9 cellular contexts compared by ENCODE assay signal in genomic region chr12:113049976-113050742, GRCh38. TPM values are rescaled to one million over a fixed set of nuclear protein-coding genes. Genes with fewer than 3 reads are reported as not detected.
DNase-seq lines count a peak whose midpoint lies in the region; ATAC-seq and TF ChIP-seq lines count a peak whose summit lies in the region.
"Had no signal": no experiment of that assay in that cellular context is flagged by ENCODE, and none has a peak within 500 bp of the region (broad histone marks: within the 10 kb centered on the region; RNA-seq: fewer than 3 reads in every experiment).

No MANE protein-coding gene starts in this region.

- no peaks in the 10 kb centered on the region for H3K4me1 ChIP-seq in left ventricle myocardium inferior

- TF ChIP-seq CTCF in left ventricle myocardium inferior (IDR thresholded peaks at IDR 0.05; ENCODE audit: borderline replicate concordance) (peak; percentile 27), epithelial cell of esophagus (IDR thresholded peaks at IDR 0.05; ENCODE audit: insufficient read depth, low read depth, low read length, missing control alignments) (peak; percentile 28), type B pancreatic cell (conservative IDR thresholded peaks at IDR 0.05) (peak; percentile 53)

- DNase-seq in left ventricle myocardium inferior, result no peak
- no peak for DNase-seq in left cardiac atrium
- DNase-seq in NCI-H526 treated with DMSO at 0.1 percent for 48 hours (lab: John Stamatoyannopoulos, UW), result peak; percentile 25
- peak; percentile 34 for DNase-seq in epithelial cell of esophagus (ENCODE audit: low read depth)
- DNase-seq in type B pancreatic cell (ENCODE audit: extremely low spot score, unreplicated experiment), result no peak
- no peak for DNase-seq in immature natural killer cell
- DNase-seq in amygdala (lab: John Stamatoyannopoulos, UW), result no peak
- DNase-seq: stimulated activated CD4-positive, alpha-beta T cell treated with anti-CD3 and anti-CD28 coated beads, Interleukin-15, amount 100 ng/mL, for 24 hours had no signal

- H3K4me3 Mint-ChIP-seq in type B pancreatic cell (no peak overlapping the region), immature natural killer cell (no peak overlapping the region)

- no peak overlapping the region for H3K27ac Mint-ChIP-seq in type B pancreatic cell
- H3K27ac Mint-ChIP-seq in immature natural killer cell, result no peak overlapping the region

- H3K36me3 Mint-ChIP-seq in type B pancreatic cell, result no peaks in the 10 kb centered on the region
- no peaks in the 10 kb centered on the region for H3K36me3 Mint-ChIP-seq in immature natural killer cell

- no peaks in the 10 kb centered on the region for H3K4me1 Mint-ChIP-seq in type B pancreatic cell (ENCODE audit: unreplicated experiment)
- H3K4me1 Mint-ChIP-seq in immature natural killer cell, result peaks cover 2 to 11% of the 10 kb centered on the region in 2 donors

- H3K36me3 ChIP-seq in left ventricle myocardium inferior, result no peaks in the 10 kb centered on the region

- no peaks in the 10 kb centered on the region for H3K9me3 ChIP-seq in left ventricle myocardium inferior (replicated peaks)

- peaks cover 88% of the 10 kb centered on the region for H3K27me3 Mint-ChIP-seq in type B pancreatic cell
- H3K27me3 Mint-ChIP-seq in immature natural killer cell (ENCODE audit: low read depth in 3 of 3), result peaks cover 0 to 13% (median 4%) of the 10 kb centered on the region in 3 donors

- H3K27ac ChIP-seq in left ventricle myocardium inferior (replicated peaks), result no peak overlapping the region

- intact Hi-C loops in left ventricle myocardium inferior (cut with micrococcal nuclease), result loop anchor here (2.0 to 10.0 kb wide), 2 partner anchors 49 to 125 kb away; no protein-coding TSS in a partner anchor
- intact Hi-C loops in left cardiac atrium (cut with DNase I), result loop anchor here (2.0 to 5.0 kb wide), 5 partner anchors 47 to 125 kb away; no protein-coding TSS in a partner anchor

- H3K4me3 ChIP-seq in left ventricle myocardium inferior, result no peak overlapping the region
- no peak overlapping the region for H3K4me3 ChIP-seq in epithelial cell of esophagus (ENCODE audit: low read length)

- peaks cover 75% of the 10 kb centered on the region for H3K27me3 ChIP-seq in left ventricle myocardium inferior (ENCODE audit: low read depth)

- ATAC-seq in left cardiac atrium (no peak), HG02798 (IDR thresholded peaks at IDR 0.05; ENCODE audit: poor library complexity, unreplicated experiment) (no peak)

- H3K9me3 Mint-ChIP-seq in type B pancreatic cell (no peaks in the 10 kb centered on the region), immature natural killer cell (no peaks in the 10 kb centered on the region)

RNA-seq across cellular contexts. Expression of gene DTX1, which starts 6.4 kb away (rescaled TPM):
- 1.5 TPM for total RNA-seq in left ventricle myocardium inferior
- total RNA-seq in left cardiac atrium, result 1 to 10 TPM; 6.3 to 9.8 TPM
- total RNA-seq in type B pancreatic cell (ENCODE audit: low replicate concordance), result 1.4 and 2.4 TPM in 2 replicates
- polyA plus RNA-seq in immature natural killer cell, result 1 to 10 TPM in 2 of 3 donors, not detected in 1; 1.1 to 2.1 TPM

Comparison
In these comparisons a context has a peak if more than half of its experiments do, and no peak if none do; other contexts are left out.
1. DNase-seq: peak in NCI-H526 treated with DMSO at 0.1 percent for 48 hours (single experiment) and epithelial cell of esophagus (single experiment); none in left ventricle myocardium inferior (single experiment), left cardiac atrium (single experiment), type B pancreatic cell (single experiment), immature natural killer cell (0 of 3) and amygdala (0 of 56).
2. Peak in every context shown above with its lines, with median percentiles within 50 percentile points of each other: CTCF ChIP-seq.